Comparison of ENCODE assay signal across 1 cellular context in genomic region chr3:26522919-26523318, GRCh38.
TF ChIP-seq lines count a peak whose summit lies in the region.

No MANE protein-coding gene starts in this region.

TF ChIP-seq in GM23338, 12 proteins besides CTCF, POLR2A, EP300 and RAD21 (continued from another document):
- no peak for TF ChIP-seq REST (IDR thresholded peaks at IDR 0.05; ENCODE audit: unreplicated experiment)
- TF ChIP-seq CREB1 (CRISPR knock-in tag; IDR thresholded peaks at IDR 0.05; ENCODE audit: low read depth), result no peak
- TF ChIP-seq JUNB (IDR thresholded peaks at IDR 0.05; ENCODE audit: unreplicated experiment), result no peak
- TF ChIP-seq EZH2 (IDR thresholded peaks at IDR 0.05; ENCODE audit: low read depth, unreplicated experiment), result no peak
TF ChIP-seq in GM23338: peak in this region for 0.
